In genomic region chr14:91229005-91229382, GRCh38 we compare ENCODE assay signal across 13 cellular contexts. TPM values are rescaled to one million over a fixed set of nuclear protein-coding genes. Genes with fewer than 3 reads are reported as not detected.
DNase-seq lines count a peak whose midpoint lies in the region; ATAC-seq and TF ChIP-seq lines count a peak whose summit lies in the region.
"Had no signal": no experiment of that assay in that cellular context is flagged by ENCODE, and none has a peak within 500 bp of the region (broad histone marks: within the 10 kb centered on the region; RNA-seq: fewer than 3 reads in every experiment).

No MANE protein-coding gene starts in this region.

- peaks cover 24% of the 10 kb centered on the region for H3K36me3 ChIP-seq in right atrium auricular region
- H3K36me3 ChIP-seq in BE2C, result no peaks in the 10 kb centered on the region

- peak overlapping the region; percentile 74 for H3K4me3 Mint-ChIP-seq in CD4-positive, alpha-beta T cell
- H3K4me3 Mint-ChIP-seq in activated CD8-positive, alpha-beta T cell treated with anti-CD3 and anti-CD28 coated beads, Interleukin-2, amount 10 ng/mL, durations not matched to agents 7 days and 5 days, result peak overlapping the region; percentile 75
- H3K4me3 Mint-ChIP-seq in naive thymus-derived CD8-positive, alpha-beta T cell, result peak overlapping the region; percentile 23 to 86 (median 82)

- in situ Hi-C loops in ACHN (cut with HindIII; ENCODE audit: low pct_ligation_motif_present, low pct_unique_long_range_greater_than_20kb, low sequenced_read_pairs), result no loop called here

- no peak for TF ChIP-seq CTCF in CD4-positive, alpha-beta T cell (IDR thresholded peaks at IDR 0.05)
- TF ChIP-seq CTCF in right atrium auricular region (IDR thresholded peaks at IDR 0.05) (no peak), BE2C (IDR thresholded peaks at IDR 0.05; ENCODE audit: low read depth, low read length) (no peak)

- H3K27ac ChIP-seq in CD4-positive, alpha-beta T cell (ENCODE audit: low read depth, low read length), result peak overlapping the region; percentile 58
- no peak overlapping the region for H3K27ac ChIP-seq in right atrium auricular region
- H3K27ac ChIP-seq: C4-2B had no signal

- DNase-seq in CD4-positive, alpha-beta T cell, result no peak
- no peak for DNase-seq in activated CD8-positive, alpha-beta T cell treated with anti-CD3 and anti-CD28 coated beads, Interleukin-2, amount 10 ng/mL, durations not matched to agents 7 days and 5 days
- DNase-seq in naive thymus-derived CD8-positive, alpha-beta T cell, result peak in 1 of 10 donors; percentile 22
- no peak for DNase-seq in ACHN
- DNase-seq in HK-2 (ENCODE audit: unreplicated experiment), result no peak
- no peak for DNase-seq in right atrium auricular region (ENCODE audit: low spot score)
- no peak for DNase-seq in BE2C
- DNase-seq: cerebellar nuclear complex, NCI-H1092 treated with DMSO at 0.1 percent for 48 hours, PC-9 had no signal

- CTCF ChIA-PET in CD4-positive, alpha-beta T cell (lab: Charles Lee), result interaction anchor here (0.9 to 3.1 kb wide), 5 partner anchors 16 to 95 kb away, joined by 3 to 19 read pairs (median 4); partner anchors contain the start of gene GPR68
- CTCF ChIA-PET in activated CD8-positive, alpha-beta T cell treated with anti-CD3 and anti-CD28 coated beads, Interleukin-2, amount 10 ng/mL, durations not matched to agents 7 days and 5 days (lab: Charles Lee), result interaction anchor here (0.8 to 5.6 kb wide), 10 partner anchors 14 to 326 kb away, joined by 3 to 85 read pairs (median 4); partner anchors contain the start of gene GPR68

- POLR2A ChIA-PET in CD4-positive, alpha-beta T cell (lab: Charles Lee), result interaction anchor here (0.8 to 5.5 kb wide), 5 partner anchors 13 to 52 kb away, joined by 5 to 187 read pairs (median 6); partner anchors contain the start of gene GPR68
- POLR2A ChIA-PET in activated CD8-positive, alpha-beta T cell treated with anti-CD3 and anti-CD28 coated beads, Interleukin-2, amount 10 ng/mL, durations not matched to agents 7 days and 5 days (lab: Charles Lee), result interaction anchor here (0.6 to 5.8 kb wide), 10 partner anchors 10 to 187 kb away, joined by 3 to 541 read pairs (median 8); partner anchors contain the start of genes CCDC88C and GPR68
- POLR2A ChIA-PET in naive thymus-derived CD8-positive, alpha-beta T cell (lab: Charles Lee), result interaction anchor here (0.7 to 5.0 kb wide), 14 partner anchors 10 to 189 kb away, joined by 3 to 86 read pairs (median 4); partner anchors contain the start of genes CCDC88C and GPR68

- H3K9me3 ChIP-seq in CD4-positive, alpha-beta T cell (ENCODE audit: control insufficient read depth, low read length), result no peaks in the 10 kb centered on the region
- no peaks in the 10 kb centered on the region for H3K9me3 ChIP-seq in right atrium auricular region
- H3K9me3 ChIP-seq in BE2C, result no peaks in the 10 kb centered on the region

- H3K4me3 ChIP-seq in right atrium auricular region, result no peak overlapping the region
- H3K4me3 ChIP-seq in BE2C (ENCODE audit: low read depth, low read length), result no peak overlapping the region
- H3K4me3 ChIP-seq: PC-9 had no signal

- H3K4me1 ChIP-seq in right atrium auricular region (peaks cover 0 to under 1% of the 10 kb centered on the region in 2 donors), BE2C (no peaks in the 10 kb centered on the region)

- H3K27ac Mint-ChIP-seq in CD4-positive, alpha-beta T cell, result peak overlapping the region; percentile 88
- peak overlapping the region; percentile 97 for H3K27ac Mint-ChIP-seq in activated CD8-positive, alpha-beta T cell treated with anti-CD3 and anti-CD28 coated beads, Interleukin-2, amount 10 ng/mL, durations not matched to agents 7 days and 5 days
- peak overlapping the region; percentile 12 to 95 (median 83) for H3K27ac Mint-ChIP-seq in naive thymus-derived CD8-positive, alpha-beta T cell

- intact Hi-C loops in CD4-positive, alpha-beta T cell (cut with DNase I, micrococcal nuclease), result loop anchor here (1.0 to 5.0 kb wide), 6 partner anchors 14 to 57 kb away; no protein-coding TSS in a partner anchor

- peaks cover 84% of the 10 kb centered on the region for H3K4me1 Mint-ChIP-seq in CD4-positive, alpha-beta T cell (ENCODE audit: low read depth)
- peaks cover 92% of the 10 kb centered on the region for H3K4me1 Mint-ChIP-seq in activated CD8-positive, alpha-beta T cell treated with anti-CD3 and anti-CD28 coated beads, Interleukin-2, amount 10 ng/mL, durations not matched to agents 7 days and 5 days (ENCODE audit: low read depth)
- H3K4me1 Mint-ChIP-seq in naive thymus-derived CD8-positive, alpha-beta T cell, result peaks cover 38 to 90% (median 83%) of the 10 kb centered on the region in 4 donors

- peaks cover 10% of the 10 kb centered on the region for H3K36me3 Mint-ChIP-seq in CD4-positive, alpha-beta T cell (ENCODE audit: low read depth)
- peaks cover 75% of the 10 kb centered on the region for H3K36me3 Mint-ChIP-seq in activated CD8-positive, alpha-beta T cell treated with anti-CD3 and anti-CD28 coated beads, Interleukin-2, amount 10 ng/mL, durations not matched to agents 7 days and 5 days (ENCODE audit: low read depth)
- H3K36me3 Mint-ChIP-seq in naive thymus-derived CD8-positive, alpha-beta T cell, result peaks cover 0 to 14% (median 6%) of the 10 kb centered on the region in 3 donors

- no peaks in the 10 kb centered on the region for H3K27me3 Mint-ChIP-seq in CD4-positive, alpha-beta T cell
- H3K27me3 Mint-ChIP-seq in activated CD8-positive, alpha-beta T cell treated with anti-CD3 and anti-CD28 coated beads, Interleukin-2, amount 10 ng/mL, durations not matched to agents 7 days and 5 days (ENCODE audit: low read depth), result no peaks in the 10 kb centered on the region
- H3K27me3 Mint-ChIP-seq in naive thymus-derived CD8-positive, alpha-beta T cell, result no peaks in the 10 kb centered on the region

- H3K27me3 ChIP-seq in CD4-positive, alpha-beta T cell (ENCODE audit: control insufficient read depth, insufficient read depth, low read length), result no peaks in the 10 kb centered on the region
- H3K27me3 ChIP-seq in right atrium auricular region, result no peaks in the 10 kb centered on the region
- H3K27me3 ChIP-seq in BE2C, result no peaks in the 10 kb centered on the region

- ATAC-seq in CD4-positive, alpha-beta T cell (ENCODE audit: poor library complexity), result no peak
- ATAC-seq in GM21825 (IDR thresholded peaks at IDR 0.05; ENCODE audit: unreplicated experiment), result peak; percentile 4
- no peak for ATAC-seq in activated CD8-positive, alpha-beta T cell treated with anti-CD3 and anti-CD28 coated beads, Interleukin-2, amount 10 ng/mL, durations not matched to agents 7 days and 5 days
- ATAC-seq in naive thymus-derived CD8-positive, alpha-beta T cell, result no peak
- ATAC-seq: right cardiac atrium had no signal

- peaks cover 3% of the 10 kb centered on the region for H3K9me3 Mint-ChIP-seq in CD4-positive, alpha-beta T cell
- no peaks in the 10 kb centered on the region for H3K9me3 Mint-ChIP-seq in activated CD8-positive, alpha-beta T cell treated with anti-CD3 and anti-CD28 coated beads, Interleukin-2, amount 10 ng/mL, durations not matched to agents 7 days and 5 days (ENCODE audit: insufficient read depth)
- peaks cover 0 to 9% (median 0%) of the 10 kb centered on the region in 9 donors for H3K9me3 Mint-ChIP-seq in naive thymus-derived CD8-positive, alpha-beta T cell

RNA-seq across cellular contexts. Expression of gene GPR68, which starts 15.5 kb away (rescaled TPM):
- 1 to 10 TPM; 2.8 to 2.9 TPM for total RNA-seq in CD4-positive, alpha-beta T cell
- 10 to 100 TPM; 44.6 to 45.3 TPM for total RNA-seq in activated CD8-positive, alpha-beta T cell treated with anti-CD3 and anti-CD28 coated beads, Interleukin-2, amount 10 ng/mL, durations not matched to agents 7 days and 5 days
- total RNA-seq in naive thymus-derived CD8-positive, alpha-beta T cell, result under 1 TPM; 0.60 to 0.73 TPM
- 1 to 10 TPM in 1 of 3 donors, under 1 TPM in 2; 0.15 to 7.9 (median 0.82) TPM for polyA plus RNA-seq in naive thymus-derived CD8-positive, alpha-beta T cell
- total RNA-seq in right atrium auricular region, result 1 to 10 TPM in 1 of 2 donors, under 1 TPM in 1; 0.55 to 1.4 TPM
- 25.8 TPM for polyA plus RNA-seq in BE2C (2012; ENCODE audit: insufficient read depth, insufficient read length, low read depth)
- total RNA-seq: PC-9 had no signal

Comparison
In these comparisons a context has a peak if more than half of its experiments do, and no peak if none do; other contexts are left out.
1. RNA of gene GPR68, which starts 15.5 kb away (total RNA-seq): 44.6 to 45.3 TPM in activated CD8-positive, alpha-beta T cell treated with anti-CD3 and anti-CD28 coated beads, Interleukin-2, amount 10 ng/mL, durations not matched to agents 7 days and 5 days; 2.8 to 2.9 TPM in CD4-positive, alpha-beta T cell, 0.55 to 1.4 TPM in right atrium auricular region and 0.60 to 0.73 TPM in naive thymus-derived CD8-positive, alpha-beta T cell; every median in the first group is over 10 times any median in the second.
2. Peak in every context shown above with its lines, with median percentiles within 50 percentile points of each other: H3K27ac Mint-ChIP-seq and H3K4me3 Mint-ChIP-seq.